In genomic region chr11:127044535-127044934, GRCh38 we compare ENCODE assay signal across 26 cellular contexts. TPM values are rescaled to one million over a fixed set of nuclear protein-coding genes. Genes with fewer than 3 reads are reported as not detected.
DNase-seq lines count a peak whose midpoint lies in the region; ATAC-seq, FAIRE-seq and TF ChIP-seq lines count a peak whose summit lies in the region.
"Had no signal": no experiment of that assay in that cellular context is flagged by ENCODE, and none has a peak within 500 bp of the region (broad histone marks: within the 10 kb centered on the region; RNA-seq: fewer than 3 reads in every experiment).

No MANE protein-coding gene starts in this region.

- FAIRE-seq in HepG2 (lab: Jason Lieb, UNC) = no peak
- FAIRE-seq: G401.6, H54 had no signal

- H3K9me3 Mint-ChIP-seq in Calu3 (ENCODE audit: low read depth, unreplicated experiment) = no peaks in the 10 kb centered on the region
- H3K9me3 Mint-ChIP-seq in T-cell = no peaks in the 10 kb centered on the region

- TF ChIP-seq CTCF in Calu3 (IDR thresholded peaks at IDR 0.05; ENCODE audit: unreplicated experiment) (no peak), HepG2 (CRISPR knock-in tag; IDR thresholded peaks at IDR 0.05) (no peak)

- no peaks in the 10 kb centered on the region for H3K79me2 ChIP-seq in HepG2 (ENCODE audit: insufficient read depth, low read length)

- no peak overlapping the region for H2AFZ ChIP-seq in HepG2 (ENCODE audit: low read length)

- no peak for TF ChIP-seq POLR2A in HepG2 (IDR thresholded peaks at IDR 0.05; ENCODE audit: insufficient read depth in 1 of 2, low read depth in 2 of 2, low read length in 2 of 2)

- H3K27me3 Mint-ChIP-seq in Calu3 (ENCODE audit: unreplicated experiment) (no peaks in the 10 kb centered on the region), T-cell (peaks cover 1 to 10% of the 10 kb centered on the region in 2 donors)
- H3K27me3 Mint-ChIP-seq: CD4-positive, alpha-beta memory T cell had no signal

- H3K9me3 ChIP-seq in HepG2 (ENCODE audit: low read length) = no peaks in the 10 kb centered on the region
- H3K9me3 ChIP-seq: SJSA1 had no signal

- no peak overlapping the region for H3K4me2 ChIP-seq in HepG2 (ENCODE audit: low read depth, low read length)

- in situ Hi-C loops in HepG2 (cut with HindIII; ENCODE audit: extremely low pct_ligation_motif_present, low pct_unique_long_range_greater_than_20kb) (no loop called here), KBM-7 (cut with MboI; ENCODE audit: low pct_unique_long_range_greater_than_20kb, low sequenced_read_pairs) (no loop called here)

- H3K9ac ChIP-seq in HepG2 (ENCODE audit: insufficient read depth, low read depth, low read length) = no peak overlapping the region

- H4K20me1 ChIP-seq in HepG2 (ENCODE audit: insufficient read depth, low read length) = no peaks in the 10 kb centered on the region

- H3K27ac ChIP-seq in HepG2 (ENCODE audit: extremely low read length, insufficient read depth, low read length) = no peak overlapping the region
- H3K27ac ChIP-seq: HL-60, SJSA1 had no signal

- no peak for ATAC-seq in HepG2
- no peak for ATAC-seq in T-cell (replicated peaks in 1 of 4)

- BruUV-seq in Calu3 (replicated peaks; lab: Mats Ljungman, UMichigan) (no TSS peak), HepG2 (replicated peaks; lab: Mats Ljungman, UMichigan) (no TSS peak)

- H3K4me3 Mint-ChIP-seq in Calu3 (ENCODE audit: low read depth, unreplicated experiment) (no peak overlapping the region), T-cell (no peak overlapping the region)
- H3K4me3 Mint-ChIP-seq: CD4-positive, alpha-beta memory T cell had no signal

- H3K4me1 ChIP-seq in HepG2 (ENCODE audit: insufficient read depth, low read length) = no peaks in the 10 kb centered on the region

- DNase-seq in Calu3 (peak; percentile 10), NCI-H69 (lab: John Stamatoyannopoulos, UW) (peak; percentile 69), HepG2 (ENCODE audit: low spot score) (no peak), renal cortical epithelial cell (ENCODE audit: low read depth) (peak; percentile 72), SKM-1 treated with dmso at 0.1 percent for 144 hours (lab: John Stamatoyannopoulos, UW; ENCODE audit: unreplicated experiment) (no peak), T-cell (no peak), KBM-7 (no peak)
- DNase-seq: C1 segment of cervical spinal cord; CD4-positive, alpha-beta memory T cell; COR-L47; DMS 273 treated with DMSO at 0.1 percent for 48 hours; MV-4-11; NCI-H1105 treated with DMSO at 0.1 percent for 48 hours; NCI-H2081; NCI-H2227 treated with DMSO at 0.1 percent for 48 hours; NCI-H526 treated with DMSO at 0.1 percent for 48 hours; Right ventricle myocardium superior; RPMI8226; T-helper 1 cell had no signal

- intact Hi-C loops in Calu3 (cut with micrococcal nuclease; ENCODE audit: unreplicated experiment) (no loop called here), HepG2 (cut with micrococcal nuclease; ENCODE audit: unreplicated experiment) (no loop called here)

- H3K4me3 ChIP-seq in HepG2 (replicated peaks in 1 of 3; ENCODE audit: insufficient read depth in 1 of 3, low read depth in 2 of 3, low read length in 3 of 3) = no peak overlapping the region
- H3K4me3 ChIP-seq: SJSA1 had no signal

- 0% methylated on average over 1 of the region's 1 CpG for WGBS in HepG2 (ENCODE audit: low lambda C conversion rate)

- CTCF ChIA-PET in Calu3 (lab: Charles Lee) = no interaction called here
- CTCF ChIA-PET in HepG2 (lab: Yijun Ruan, JAX; ENCODE audit: low intra/inter-chr PET ratio, low total read pairs) = no interaction called here
- CTCF ChIA-PET in T-cell (lab: Charles Lee) = no interaction called here

- no peak for TF ChIP-seq EP300 in HepG2 (IDR thresholded peaks at IDR 0.05; ENCODE audit: low read depth in 2 of 2, low read length in 2 of 2)
- no peak for TF ChIP-seq EP300 in HepG2 (CRISPR knock-in tag; IDR thresholded peaks at IDR 0.05; ENCODE audit: borderline replicate concordance)

- no peaks in the 10 kb centered on the region for H3K36me3 ChIP-seq in HepG2 (replicated peaks in 1 of 2; ENCODE audit: control insufficient read depth in 1 of 2, insufficient read depth in 2 of 2, low read length in 2 of 2)
- H3K36me3 ChIP-seq: SJSA1 had no signal

- TF ChIP-seq RAD21 in HepG2 (CRISPR knock-in tag; IDR thresholded peaks at IDR 0.05) = no peak

- H3K4me1 Mint-ChIP-seq in Calu3 (ENCODE audit: low read depth, unreplicated experiment) (peaks cover 28% of the 10 kb centered on the region), T-cell (no peaks in the 10 kb centered on the region)
- H3K4me1 Mint-ChIP-seq: CD4-positive, alpha-beta memory T cell had no signal

- no peaks in the 10 kb centered on the region; a peak in 1 of 5 replicates for H3K27me3 ChIP-seq in HepG2 (ENCODE audit: control insufficient read depth in 1 of 2, insufficient read depth in 2 of 2, low read length in 2 of 2)
- H3K27me3 ChIP-seq: SJSA1 had no signal

- H3K27ac Mint-ChIP-seq in Calu3 (ENCODE audit: unreplicated experiment) (peak overlapping the region; percentile 79), T-cell (no peak overlapping the region)
- H3K27ac Mint-ChIP-seq: CD4-positive, alpha-beta memory T cell had no signal

- no peaks in the 10 kb centered on the region for H3K36me3 Mint-ChIP-seq in Calu3 (ENCODE audit: insufficient read depth, unreplicated experiment)
- H3K36me3 Mint-ChIP-seq in T-cell = no peaks in the 10 kb centered on the region
- H3K36me3 Mint-ChIP-seq: CD4-positive, alpha-beta memory T cell had no signal

- POLR2A ChIA-PET in HepG2 (lab: Yijun Ruan, JAX) (no interaction called here), T-cell (lab: Charles Lee) (no interaction called here)

TF ChIP-seq in HepG2, 621 proteins besides CTCF, POLR2A, EP300 and RAD21:
- TF ChIP-seq GABPA (IDR thresholded peaks at IDR 0.05; ENCODE audit: low read depth, low read length) (no peak), GABPA (CRISPR knock-in tag; IDR thresholded peaks at IDR 0.05; ENCODE audit: low read depth) (peak; percentile 51; the same call in 1 of the 2 replicates), HDAC6 (IDR thresholded peaks at IDR 0.05; ENCODE audit: low read depth, low read length) (no peak), RARA (CRISPR knock-in tag; IDR thresholded peaks at IDR 0.05) (peak; percentile 91), FOXA3 (CRISPR knock-in tag; IDR thresholded peaks at IDR 0.05) (peak; percentile 49), ARNT (IDR thresholded peaks at IDR 0.05) (no peak), ELF3 (CRISPR knock-in tag; IDR thresholded peaks at IDR 0.05) (peak; percentile 75)

RNA-seq across cellular contexts. Expression of gene KIRREL3, which starts 44.0 kb away (rescaled TPM):
- total RNA-seq in Calu3 (2022) = 0.15 and 0.26 TPM in 2 replicates
- not detected in 2 replicates for total RNA-seq in HepG2 (2016; rRNA removed; fragmentation: Illumina TruSeq; extraction: Trizol)
- not detected in 2 replicates for total RNA-seq in HepG2 (2016; cell fraction: cytosol; rRNA removed; fragmentation: Illumina TruSeq; extraction: Trizol; ENCODE audit: low read depth)
- total RNA-seq in HepG2 (2016; cell fraction: insoluble cytoplasmic fraction; rRNA removed; fragmentation: Illumina TruSeq; extraction: Trizol) = not detected in 2 replicates
- not detected in 2 replicates for total RNA-seq in HepG2 (2016; cell fraction: membrane; rRNA removed; fragmentation: Illumina TruSeq; extraction: Trizol)
- not detected in 2 replicates for total RNA-seq in HepG2 (2016; cell fraction: nucleus; rRNA removed; fragmentation: Illumina TruSeq; extraction: Trizol)
- polyA plus RNA-seq in HepG2 (2011; rRNA removed) = not detected in 2 replicates
- not detected in 2 replicates for polyA plus RNA-seq in HepG2 (2011; cell fraction: cytosol; rRNA removed)
- polyA plus RNA-seq in HepG2 (2011; cell fraction: nucleus; rRNA removed) = not detected in 2 replicates
- polyA plus RNA-seq in HepG2 (2012) = 0.63 and 1.2 TPM in 2 replicates
- not detected in 2 replicates for polyA plus RNA-seq in HepG2 (2016; cell fraction: cytosol; fragmentation: Illumina TruSeq; extraction: Trizol; ENCODE audit: low read depth)
- polyA plus RNA-seq in HepG2 (2016; cell fraction: insoluble cytoplasmic fraction; fragmentation: Illumina TruSeq; extraction: Trizol; ENCODE audit: low read depth) = not detected in 2 replicates
- not detected in 2 replicates for polyA plus RNA-seq in HepG2 (2016; cell fraction: membrane; fragmentation: Illumina TruSeq; extraction: Trizol; ENCODE audit: low read depth)
- not detected in 2 replicates for polyA plus RNA-seq in HepG2 (2016; cell fraction: nucleus; fragmentation: Illumina TruSeq; extraction: Trizol; ENCODE audit: insufficient read depth, low read depth)
- polyA minus RNA-seq in HepG2 (2011; rRNA and poly(A)+ RNA removed; ENCODE audit: low replicate concordance) = not detected in 2 replicates
- polyA minus RNA-seq in HepG2 (2011; cell fraction: cytosol; rRNA and poly(A)+ RNA removed) = not detected in 2 replicates
- not detected in 2 replicates for polyA minus RNA-seq in HepG2 (2011; cell fraction: nucleus; rRNA and poly(A)+ RNA removed)
- 0.10 and 7.6 TPM in 2 replicates for total RNA-seq in renal cortical epithelial cell
- total RNA-seq in T-cell = not detected
- total RNA-seq: A673; CD4-positive, alpha-beta memory T cell; MCF 10A; NCI-H460 had no signal
- polyA plus RNA-seq: CD4-positive, alpha-beta memory T cell had no signal

Comparison
In these comparisons a context has a peak if more than half of its experiments do, and no peak if none do; other contexts are left out.
1. DNase-seq: peak in Calu3 (single experiment), NCI-H69 (single experiment) and renal cortical epithelial cell (single experiment); none in HepG2 (single experiment), SKM-1 treated with dmso at 0.1 percent for 144 hours (single experiment), T-cell (0 of 34) and KBM-7 (single experiment).